Comparison of ENCODE assay signal across 8 cellular contexts in the genomic region with DNA sequence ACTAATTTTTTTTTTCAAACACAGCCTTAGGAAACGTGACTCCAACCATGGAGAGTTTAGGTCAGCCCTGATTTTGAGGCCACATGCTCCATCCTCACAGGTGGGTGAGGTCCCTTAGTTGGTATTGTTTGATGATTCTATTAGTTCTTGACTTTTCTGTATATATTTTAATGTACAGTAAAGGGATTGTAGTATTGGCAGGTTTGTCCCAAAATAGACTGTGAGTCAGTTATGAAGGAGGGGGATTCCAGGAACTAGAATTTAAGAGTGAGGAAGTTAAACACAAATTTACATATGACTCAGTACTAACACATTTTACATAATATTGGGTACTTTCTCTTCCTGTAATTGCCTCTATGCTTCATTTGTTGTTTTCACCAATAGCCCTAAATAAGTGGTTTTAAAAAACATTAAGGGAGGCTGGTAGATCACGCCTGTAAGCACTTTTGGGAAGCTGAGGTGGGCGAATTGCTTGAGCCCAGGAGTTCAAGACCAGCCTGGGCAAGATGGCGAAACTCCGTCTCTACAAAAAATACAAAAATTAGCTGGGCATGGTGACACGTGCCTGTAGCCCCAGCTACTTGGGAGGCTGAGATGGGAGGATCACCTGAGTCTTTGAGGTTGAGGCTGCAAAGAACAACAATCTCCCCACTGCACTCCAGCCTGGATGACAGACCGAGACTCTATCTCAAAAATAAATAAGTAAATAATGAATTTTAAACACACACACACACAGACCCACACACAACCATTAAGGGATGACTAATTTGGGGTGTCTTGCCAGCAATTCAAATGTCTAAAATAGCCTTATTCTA.
DNase-seq lines count a peak whose midpoint lies in the region; ATAC-seq and TF ChIP-seq lines count a peak whose summit lies in the region.

No MANE protein-coding gene starts in this region.

- H3K27ac ChIP-seq in SJCRH30 = no peak overlapping the region
- peak overlapping the region in 1 of 4 donors; percentile 19 for H3K27ac ChIP-seq in Peyer's patch

- ATAC-seq in HG03025 (IDR thresholded peaks at IDR 0.05; ENCODE audit: low FRiP score, unreplicated experiment) = peak; percentile 95
- ATAC-seq in SK-N-SH treated with all-trans-retinoic acid at 6 μM for 48 hours = peak; percentile 51; the same call in 2 of the 3 replicates

- TF ChIP-seq CTCF in fibroblast of villous mesenchyme (IDR thresholded peaks at IDR 0.05; ENCODE audit: insufficient read depth, low read depth, low read length) = no peak
- no peak for TF ChIP-seq CTCF in Peyer's patch (IDR thresholded peaks at IDR 0.05)

- POLR2A ChIA-PET in HEK293T (lab: Yijun Ruan, JAX) = no interaction called here

- H3K9me3 ChIP-seq in SJCRH30 (replicated peaks) (no peaks in the 10 kb centered on the region), Peyer's patch (no peaks in the 10 kb centered on the region)

- CTCF ChIA-PET in HEK293T (lab: Yijun Ruan, JAX) = no interaction called here

- no peak overlapping the region for H3K4me3 ChIP-seq in fibroblast of villous mesenchyme (ENCODE audit: low read depth, low read length)
- no peak overlapping the region for H3K4me3 ChIP-seq in SJCRH30
- H3K4me3 ChIP-seq in Peyer's patch = no peak overlapping the region

- DNase-seq in stimulated activated CD4-positive, alpha-beta T cell treated with anti-CD3 and anti-CD28 coated beads, Interleukin-4, amount 100 ng/mL, for 24 hours = peak; percentile 12
- DNase-seq in stimulated activated CD4-positive, alpha-beta T cell treated with anti-CD3 and anti-CD28 coated beads, Interleukin-1b, Interleukin-23, amount 100 ng/mL, for 48 hours = no peak
- DNase-seq in fibroblast of villous mesenchyme (ENCODE audit: low read depth) (peak; percentile 55), HEK293T (ENCODE audit: extremely low spot score) (no peak), SJCRH30 (no peak), Peyer's patch (no peak)

- H3K36me3 ChIP-seq in SJCRH30 (no peaks in the 10 kb centered on the region), Peyer's patch (no peaks in the 10 kb centered on the region)

- TF ChIP-seq POLR2A in Peyer's patch (IDR thresholded peaks at IDR 0.05) = no peak

- no peaks in the 10 kb centered on the region for H3K27me3 ChIP-seq in SJCRH30
- H3K27me3 ChIP-seq in Peyer's patch = no peaks in the 10 kb centered on the region

- no peaks in the 10 kb centered on the region for H3K4me1 ChIP-seq in SJCRH30
- no peaks in the 10 kb centered on the region for H3K4me1 ChIP-seq in Peyer's patch

TF ChIP-seq in SK-N-SH treated with all-trans-retinoic acid at 6 μM for 48 hours, 23 proteins besides CTCF, POLR2A, EP300 and RAD21 (continues in another document):
- TF ChIP-seq OSR1 (CRISPR knock-in tag; IDR thresholded peaks at IDR 0.05) = no peak
- TF ChIP-seq, protein P1, sequence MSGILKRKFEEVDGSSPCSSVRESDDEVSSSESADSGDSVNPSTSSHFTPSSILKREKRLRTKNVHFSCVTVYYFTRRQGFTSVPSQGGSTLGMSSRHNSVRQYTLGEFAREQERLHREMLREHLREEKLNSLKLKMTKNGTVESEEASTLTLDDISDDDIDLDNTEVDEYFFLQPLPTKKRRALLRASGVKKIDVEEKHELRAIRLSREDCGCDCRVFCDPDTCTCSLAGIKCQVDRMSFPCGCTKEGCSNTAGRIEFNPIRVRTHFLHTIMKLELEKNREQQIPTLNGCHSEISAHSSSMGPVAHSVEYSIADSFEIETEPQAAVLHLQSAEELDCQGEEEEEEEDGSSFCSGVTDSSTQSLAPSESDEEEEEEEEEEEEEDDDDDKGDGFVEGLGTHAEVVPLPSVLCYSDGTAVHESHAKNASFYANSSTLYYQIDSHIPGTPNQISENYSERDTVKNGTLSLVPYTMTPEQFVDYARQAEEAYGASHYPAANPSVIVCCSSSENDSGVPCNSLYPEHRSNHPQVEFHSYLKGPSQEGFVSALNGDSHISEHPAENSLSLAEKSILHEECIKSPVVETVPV (CRISPR knock-in tag; IDR thresholded peaks at IDR 0.05) = no peak
- no peak for TF ChIP-seq ZFP3 (CRISPR knock-in tag; IDR thresholded peaks at IDR 0.05)
- TF ChIP-seq RARB (CRISPR knock-in tag; IDR thresholded peaks at IDR 0.05) = no peak
- TF ChIP-seq PPARA (CRISPR knock-in tag; IDR thresholded peaks at IDR 0.05; ENCODE audit: borderline replicate concordance) = no peak
- TF ChIP-seq TOX (CRISPR knock-in tag; IDR thresholded peaks at IDR 0.05; ENCODE audit: borderline replicate concordance) = no peak
- TF ChIP-seq, protein P2, sequence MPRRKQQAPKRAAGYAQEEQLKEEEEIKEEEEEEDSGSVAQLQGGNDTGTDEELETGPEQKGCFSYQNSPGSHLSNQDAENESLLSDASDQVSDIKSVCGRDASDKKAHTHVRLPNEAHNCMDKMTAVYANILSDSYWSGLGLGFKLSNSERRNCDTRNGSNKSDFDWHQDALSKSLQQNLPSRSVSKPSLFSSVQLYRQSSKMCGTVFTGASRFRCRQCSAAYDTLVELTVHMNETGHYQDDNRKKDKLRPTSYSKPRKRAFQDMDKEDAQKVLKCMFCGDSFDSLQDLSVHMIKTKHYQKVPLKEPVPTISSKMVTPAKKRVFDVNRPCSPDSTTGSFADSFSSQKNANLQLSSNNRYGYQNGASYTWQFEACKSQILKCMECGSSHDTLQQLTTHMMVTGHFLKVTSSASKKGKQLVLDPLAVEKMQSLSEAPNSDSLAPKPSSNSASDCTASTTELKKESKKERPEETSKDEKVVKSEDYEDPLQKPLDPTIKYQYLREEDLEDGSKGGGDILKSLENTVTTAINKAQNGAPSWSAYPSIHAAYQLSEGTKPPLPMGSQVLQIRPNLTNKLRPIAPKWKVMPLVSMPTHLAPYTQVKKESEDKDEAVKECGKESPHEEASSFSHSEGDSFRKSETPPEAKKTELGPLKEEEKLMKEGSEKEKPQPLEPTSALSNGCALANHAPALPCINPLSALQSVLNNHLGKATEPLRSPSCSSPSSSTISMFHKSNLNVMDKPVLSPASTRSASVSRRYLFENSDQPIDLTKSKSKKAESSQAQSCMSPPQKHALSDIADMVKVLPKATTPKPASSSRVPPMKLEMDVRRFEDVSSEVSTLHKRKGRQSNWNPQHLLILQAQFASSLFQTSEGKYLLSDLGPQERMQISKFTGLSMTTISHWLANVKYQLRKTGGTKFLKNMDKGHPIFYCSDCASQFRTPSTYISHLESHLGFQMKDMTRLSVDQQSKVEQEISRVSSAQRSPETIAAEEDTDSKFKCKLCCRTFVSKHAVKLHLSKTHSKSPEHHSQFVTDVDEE (CRISPR knock-in tag; IDR thresholded peaks at IDR 0.05) = no peak
- no peak for TF ChIP-seq GLIS3 (CRISPR knock-in tag; IDR thresholded peaks at IDR 0.05)
- no peak for TF ChIP-seq ISL1 (CRISPR knock-in tag; IDR thresholded peaks at IDR 0.05)

TF ChIP-seq in HEK293T, 16 proteins besides CTCF, POLR2A, EP300 and RAD21:
- TF ChIP-seq ARNT (IDR thresholded peaks at IDR 0.05) (no peak), L3MBTL2 (conservative IDR thresholded peaks at IDR 0.05) (no peak), TARDBP (IDR thresholded peaks at IDR 0.05) (no peak), FOXA1 (IDR thresholded peaks at IDR 0.05) (no peak), ELF4 (IDR thresholded peaks at IDR 0.05) (no peak), NFRKB (IDR thresholded peaks at IDR 0.05) (no peak), SP1 (IDR thresholded peaks at IDR 0.05) (no peak), BHLHE40 (IDR thresholded peaks at IDR 0.05; ENCODE audit: borderline replicate concordance) (no peak), FOXK2 (IDR thresholded peaks at IDR 0.05) (no peak), SUZ12 (IDR thresholded peaks at IDR 0.05) (no peak), LEF1 (IDR thresholded peaks at IDR 0.05; ENCODE audit: borderline replicate concordance) (no peak), ZNF384 (IDR thresholded peaks at IDR 0.05) (no peak), FOXM1 (IDR thresholded peaks at IDR 0.05; ENCODE audit: borderline replicate concordance) (no peak), CTBP1 (IDR thresholded peaks at IDR 0.05; ENCODE audit: borderline replicate concordance) (no peak), HDGF (IDR thresholded peaks at IDR 0.05; ENCODE audit: borderline replicate concordance) (no peak)
- TF ChIP-seq, protein P3, sequence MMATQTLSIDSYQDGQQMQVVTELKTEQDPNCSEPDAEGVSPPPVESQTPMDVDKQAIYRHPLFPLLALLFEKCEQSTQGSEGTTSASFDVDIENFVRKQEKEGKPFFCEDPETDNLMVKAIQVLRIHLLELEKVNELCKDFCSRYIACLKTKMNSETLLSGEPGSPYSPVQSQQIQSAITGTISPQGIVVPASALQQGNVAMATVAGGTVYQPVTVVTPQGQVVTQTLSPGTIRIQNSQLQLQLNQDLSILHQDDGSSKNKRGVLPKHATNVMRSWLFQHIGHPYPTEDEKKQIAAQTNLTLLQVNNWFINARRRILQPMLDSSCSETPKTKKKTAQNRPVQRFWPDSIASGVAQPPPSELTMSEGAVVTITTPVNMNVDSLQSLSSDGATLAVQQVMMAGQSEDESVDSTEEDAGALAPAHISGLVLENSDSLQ (IDR thresholded peaks at IDR 0.05) = no peak

Comparison
In these comparisons a context has a peak if more than half of its experiments do, and no peak if none do; other contexts are left out.
1. DNase-seq: peak in stimulated activated CD4-positive, alpha-beta T cell treated with anti-CD3 and anti-CD28 coated beads, Interleukin-4, amount 100 ng/mL, for 24 hours (single experiment) and fibroblast of villous mesenchyme (single experiment); none in stimulated activated CD4-positive, alpha-beta T cell treated with anti-CD3 and anti-CD28 coated beads, Interleukin-1b, Interleukin-23, amount 100 ng/mL, for 48 hours (single experiment), HEK293T (single experiment), SJCRH30 (0 of 2) and Peyer's patch (0 of 3).